ENCODE assay signal across 8 cellular contexts in the genomic region with DNA sequence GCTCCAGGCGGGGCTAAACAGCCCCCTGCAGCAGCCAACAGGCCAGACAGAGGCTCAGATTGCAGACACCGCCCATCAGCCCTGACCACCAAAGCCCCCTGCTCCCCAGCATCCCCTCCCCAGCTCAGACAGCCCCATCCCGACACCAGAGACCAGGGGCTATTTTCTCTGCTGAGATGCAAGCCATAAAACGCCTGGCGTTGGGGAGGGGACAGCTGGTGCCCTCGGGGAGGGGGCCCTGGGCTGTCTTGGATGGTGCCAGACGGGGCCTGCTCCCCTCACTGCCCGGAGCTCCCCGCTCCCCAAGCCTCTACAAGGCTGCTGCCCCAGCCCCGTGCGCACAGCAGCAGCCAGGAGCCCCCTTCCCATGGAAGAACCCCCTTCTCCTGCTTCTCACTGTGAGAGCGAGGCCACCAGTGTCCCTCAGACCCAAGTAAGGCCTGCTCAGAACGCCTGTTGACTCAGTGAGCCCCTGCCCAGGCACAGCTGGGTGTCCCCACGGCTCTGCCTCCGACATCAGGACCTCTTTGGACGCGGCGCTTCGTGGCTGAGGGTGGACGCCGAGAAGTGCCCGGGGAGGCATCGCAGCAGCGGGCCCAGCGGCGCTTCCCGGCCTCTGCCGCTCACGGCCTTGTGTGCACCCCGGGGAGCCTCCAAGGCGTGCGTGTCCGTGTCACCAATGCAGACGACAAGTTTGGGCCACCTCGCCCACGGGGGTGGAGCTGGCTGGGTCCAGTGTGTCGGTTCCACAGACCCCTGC. TPM values are rescaled to one million over a fixed set of nuclear protein-coding genes. Genes with fewer than 3 reads are reported as not detected.
DNase-seq lines count a peak whose midpoint lies in the region; ATAC-seq and TF ChIP-seq lines count a peak whose summit lies in the region.
"Had no signal": no experiment of that assay in that cellular context is flagged by ENCODE, and none has a peak within 500 bp of the region (broad histone marks: within the 10 kb centered on the region; RNA-seq: fewer than 3 reads in every experiment).

No MANE protein-coding gene starts in this region.

- no peaks in the 10 kb centered on the region for H3K9me2 ChIP-seq in Karpas-422 (replicated peaks; ENCODE audit: insufficient read depth, low read length)

- TF ChIP-seq POLR2A in esophagus muscularis mucosa (IDR thresholded peaks at IDR 0.05; ENCODE audit: low read depth): no peak

- H3K27me3 ChIP-seq in H9 (ENCODE audit: insufficient read depth, low read length): no peaks in the 10 kb centered on the region; the same call in 1 of the 2 replicates
- no peaks in the 10 kb centered on the region for H3K27me3 ChIP-seq in Karpas-422 (ENCODE audit: low read length)
- no peaks in the 10 kb centered on the region for H3K27me3 ChIP-seq in esophagus muscularis mucosa

- H3T11ph ChIP-seq in H9 (ENCODE audit: low read length): no peak overlapping the region

- H2BK12ac ChIP-seq in H9 (ENCODE audit: insufficient read length, low read depth, low read length): no peak overlapping the region

- H4K5ac ChIP-seq in H9 (ENCODE audit: insufficient read length, low read depth, low read length): no peak overlapping the region

- no CpG with 5 or more reads among the region's 37 CpGs for whole genome bisulfite sequencing in H9 (ENCODE audit: extremely low coverage, insufficient read length, low lambda C conversion rate)
- WGBS in esophagus muscularis mucosa: 51% methylated on average over 7 of the region's 37 CpGs

- no peak overlapping the region for H3K4ac ChIP-seq in H9 (ENCODE audit: low read depth, low read length)

- H3K79me2 ChIP-seq in H9 (ENCODE audit: insufficient read depth, low read length): no peaks in the 10 kb centered on the region
- H3K79me2 ChIP-seq in Karpas-422 (ENCODE audit: low read length): no peaks in the 10 kb centered on the region

- H3K23ac ChIP-seq in H9 (ENCODE audit: insufficient read length, low read depth, low read length): no peak overlapping the region

- H3K23me2 ChIP-seq in H9 (ENCODE audit: insufficient read length, low read depth, low read length, poor library complexity, severe bottlenecking): peaks cover 3% of the 10 kb centered on the region

- H2AK5ac ChIP-seq in H9 (ENCODE audit: insufficient read length, low read length): no peak overlapping the region

- no peak for TF ChIP-seq EP300 in esophagus muscularis mucosa (IDR thresholded peaks at IDR 0.05)

- no peaks in the 10 kb centered on the region for H3K36me3 Mint-ChIP-seq in H9 (ENCODE audit: insufficient read depth in 1 of 3, low read depth in 3 of 3)

- no peak overlapping the region for H3K27ac ChIP-seq in H9 (ENCODE audit: insufficient read length, low read depth, low read length)
- no peak overlapping the region for H3K27ac ChIP-seq in Karpas-422 (ENCODE audit: low read length)
- peak overlapping the region; percentile 20 to 76 (median 48) for H3K27ac ChIP-seq in esophagus muscularis mucosa (replicated peaks in 1 of 4)

- H3K27me3 Mint-ChIP-seq in H9 (ENCODE audit: low read depth): peaks cover 26% of the 10 kb centered on the region

- H4K20me1 ChIP-seq in H9 (ENCODE audit: control insufficient read depth, insufficient read depth, insufficient read length) (no peaks in the 10 kb centered on the region), Karpas-422 (ENCODE audit: insufficient read depth, low read depth, low read length) (0 out of 2 replicates have a peak, but pooled peaks cover 7% of the 10 kb centered on the region)

- no peaks in the 10 kb centered on the region; the same call in 1 of the 2 replicates for H3K4me1 ChIP-seq in H9 (ENCODE audit: insufficient read depth, low read length)
- peaks cover 16% of the 10 kb centered on the region for H3K4me1 ChIP-seq in Karpas-422 (ENCODE audit: low read length)
- peaks cover 6 to 36% (median 21%) of the 10 kb centered on the region in 4 donors for H3K4me1 ChIP-seq in esophagus muscularis mucosa

- ATAC-seq in stimulated activated naive CD8-positive, alpha-beta T cell treated with anti-CD3 and anti-CD28 coated beads, Interleukin-15, Interleukin-2, amounts not matched to agents 100 U/mL and 50 U/mL, for 24 hours: peak; percentile 5
- no peak for ATAC-seq in HG02884 (IDR thresholded peaks at IDR 0.05; ENCODE audit: unreplicated experiment)
- no peak for ATAC-seq in GM18498 (IDR thresholded peaks at IDR 0.05; ENCODE audit: unreplicated experiment)
- ATAC-seq in HG03469 (IDR thresholded peaks at IDR 0.05; ENCODE audit: unreplicated experiment): no peak

- no peaks in the 10 kb centered on the region for H3K79me1 ChIP-seq in H9 (ENCODE audit: insufficient read depth, low read depth, low read length, poor library complexity, severe bottlenecking)

- H3K18ac ChIP-seq in H9 (ENCODE audit: insufficient read length, low read depth, low read length): no peak overlapping the region

- peak overlapping the region in 1 of 2 experiments; percentile 58; a peak in 1 of 5 replicates for H3K4me3 Mint-ChIP-seq in H9

- no peak for TF ChIP-seq CTCF in H9 (conservative IDR thresholded peaks at IDR 0.05)
- no peak for TF ChIP-seq CTCF in esophagus muscularis mucosa (IDR thresholded peaks at IDR 0.05)

- H3K27ac Mint-ChIP-seq in H9: no peak overlapping the region

- H3K9me3 ChIP-seq in H9 (ENCODE audit: control insufficient read depth, low read depth, low read length) (no peaks in the 10 kb centered on the region), Karpas-422 (ENCODE audit: low read length) (no peaks in the 10 kb centered on the region), esophagus muscularis mucosa (no peaks in the 10 kb centered on the region)

- intact Hi-C loops in esophagus muscularis mucosa (cut with DNase I): no loop called here

- 0 out of 4 replicates have a peak, but pooled peaks cover 0 to 5% of the 10 kb centered on the region in 2 experiments for H3K4me1 Mint-ChIP-seq in H9

- H3K9me3 Mint-ChIP-seq in H9: no peaks in the 10 kb centered on the region; a peak in 1 of 5 replicates

- H2BK15ac ChIP-seq in H9 (ENCODE audit: low read depth, low read length): 0 out of 2 replicates have a peak overlapping the region, but pooled peaks have one; percentile 81

- H3K4me3 ChIP-seq in Karpas-422 (ENCODE audit: low read length): no peak overlapping the region
- H3K4me3 ChIP-seq in esophagus muscularis mucosa: peak overlapping the region; percentile 40 to 49 (median 43)

- H3K36me3 ChIP-seq in Karpas-422 (ENCODE audit: insufficient read depth, low read length): no peaks in the 10 kb centered on the region
- peaks cover 0 to 21% (median 9%) of the 10 kb centered on the region in 4 donors for H3K36me3 ChIP-seq in esophagus muscularis mucosa

- H3K9ac ChIP-seq in H9 (ENCODE audit: extremely low read depth, insufficient read length, low read length) (no peak overlapping the region), Karpas-422 (ENCODE audit: low read length) (no peak overlapping the region)

- no peak overlapping the region for H4K8ac ChIP-seq in H9 (replicated peaks; ENCODE audit: insufficient read length, low read depth, low read length)

- H2BK20ac ChIP-seq in H9 (ENCODE audit: low read depth, low read length, poor library complexity, severe bottlenecking): no peak overlapping the region

- H3K4me2 ChIP-seq in H9 (ENCODE audit: insufficient read depth, insufficient read length, low read length) (peak overlapping the region; percentile 32), Karpas-422 (ENCODE audit: low read depth, low read length, poor library complexity, severe bottlenecking) (peak overlapping the region; percentile 29)

- DNase-seq in H9 (no peak), Karpas-422 (no peak), esophagus muscularis mucosa (ENCODE audit: extremely low spot score) (no peak)
- no peak for DNase-seq in stimulated activated naive CD8-positive, alpha-beta T cell treated with anti-CD3 and anti-CD28 coated beads, Interleukin-15, Interleukin-2, amounts not matched to agents 100 U/mL and 50 U/mL, for 24 hours
- DNase-seq: SIG-M5 had no signal

- no peak overlapping the region for H3K56ac ChIP-seq in H9 (ENCODE audit: insufficient read length, low read depth, low read length)

- H3K14ac ChIP-seq in H9 (ENCODE audit: insufficient read depth, low read length): no peak overlapping the region; the same call in 1 of the 2 replicates

- no peak overlapping the region for H4K91ac ChIP-seq in H9 (ENCODE audit: insufficient read length, low read depth, low read length)

- H2AFZ ChIP-seq in H9 (ENCODE audit: low read length) (no peak overlapping the region), Karpas-422 (ENCODE audit: low read length) (no peak overlapping the region)

- H2BK5ac ChIP-seq in H9 (ENCODE audit: insufficient read length, low read length): no peak overlapping the region

- no peak overlapping the region for H2BK120ac ChIP-seq in H9 (ENCODE audit: low read depth, low read length, poor library complexity, severe bottlenecking)

RNA-seq across cellular contexts. Expression of a gene that starts 32.0 kb away (rescaled TPM):
- total RNA-seq in H9 (2021) (70.2 and 75.1 TPM in 2 replicates), esophagus muscularis mucosa (10 to 100 TPM; 24.7 to 41.3 (median 35.2) TPM)
- 16.2 and 33.3 TPM in 2 replicates for total RNA-seq in Karpas-422 (2014; rRNA removed; shearing (Covaris generic); ENCODE audit: low replicate concordance)

RNA-seq across cellular contexts. Expression of a gene that starts 46.1 kb away (rescaled TPM):
- total RNA-seq in H9 (2021) (6.2 and 6.8 TPM in 2 replicates), esophagus muscularis mucosa (10 to 100 TPM; 41.9 to 94.2 (median 78.3) TPM)
- not detected in 2 replicates for total RNA-seq in Karpas-422 (2014; rRNA removed; shearing (Covaris generic); ENCODE audit: low replicate concordance)

Comparison
In these comparisons a context has a peak if more than half of its experiments do, and no peak if none do; other contexts are left out.
1. H3K27ac ChIP-seq: peak in esophagus muscularis mucosa (4 of 4); none in H9 (single experiment) and Karpas-422 (single experiment).